8 cellular contexts compared by ENCODE assay signal in genomic region chr5:53031695-53032096, GRCh38. TPM values are rescaled to one million over a fixed set of nuclear protein-coding genes. Genes with fewer than 3 reads are reported as not detected.
DNase-seq lines count a peak whose midpoint lies in the region; ATAC-seq and TF ChIP-seq lines count a peak whose summit lies in the region.

No MANE protein-coding gene starts in this region.

- intact Hi-C loops in psoas muscle (cut with DNase I), result loop anchor here in 1 of 2 donors (5.0 kb wide), 1 partner anchor 44 kb away; the partner anchor contains the start of gene ITGA2

- H3K27me3 ChIP-seq in psoas muscle (ENCODE audit: insufficient read depth in 3 of 3, low read length in 2 of 3), result no peaks in the 10 kb centered on the region

- H3K27ac Mint-ChIP-seq in T-helper 17 cell, result peak overlapping the region; percentile 82

- no peak overlapping the region for H3K4me3 Mint-ChIP-seq in T-helper 17 cell

- no peak for TF ChIP-seq CTCF in psoas muscle (IDR thresholded peaks at IDR 0.05)

- H3K36me3 ChIP-seq in psoas muscle (ENCODE audit: insufficient read depth in 1 of 2, low read depth in 1 of 2), result no peaks in the 10 kb centered on the region

- H3K27me3 Mint-ChIP-seq in T-helper 17 cell, result no peaks in the 10 kb centered on the region

- 62 to 73% (median 65%) methylated on average over 4 of the region's 4 CpGs for WGBS in psoas muscle, 3 donors

- peaks cover 13% of the 10 kb centered on the region for H3K4me1 Mint-ChIP-seq in T-helper 17 cell

- H3K4me1 ChIP-seq in psoas muscle, result no peaks in the 10 kb centered on the region

- H3K9me3 ChIP-seq in T-helper 17 cell (ENCODE audit: control insufficient read depth, low read length, poor library complexity, severe bottlenecking), result no peaks in the 10 kb centered on the region
- H3K9me3 ChIP-seq in psoas muscle, result no peaks in the 10 kb centered on the region

- peaks cover 2% of the 10 kb centered on the region for H3K36me3 Mint-ChIP-seq in T-helper 17 cell (ENCODE audit: low read depth)

- DNase-seq in DMS53 (lab: John Stamatoyannopoulos, UW), result peak; percentile 30
- no peak for DNase-seq in DMS53 treated with DMSO at 0.1 percent for 48 hours (lab: John Stamatoyannopoulos, UW; ENCODE audit: unreplicated experiment)
- DNase-seq in T-helper 17 cell, result no peak
- peak; percentile 33 for DNase-seq in fibroblast of gingiva (ENCODE audit: low read depth)
- DNase-seq in stimulated activated CD8-positive, alpha-beta memory T cell treated with anti-CD3 and anti-CD28 coated beads, Interleukin-4, amount 100 ng/mL, for 48 hours, result peak; percentile 46
- DNase-seq in psoas muscle, result no peak

- H3K27ac ChIP-seq in psoas muscle, result no peak overlapping the region

- H3K4me3 ChIP-seq in psoas muscle, result no peak overlapping the region

- ATAC-seq in T-helper 17 cell (peak; percentile 82), HG02852 (IDR thresholded peaks at IDR 0.05; ENCODE audit: unreplicated experiment) (no peak), psoas muscle (no peak), GM21576 (IDR thresholded peaks at IDR 0.05; ENCODE audit: unreplicated experiment) (no peak)

RNA-seq across cellular contexts. Expression of gene ITGA2, which starts 42.5 kb away (rescaled TPM):
- total RNA-seq in T-helper 17 cell (1 to 10 TPM in 1 of 2 donors, under 1 TPM in 1; 0.62 to 1.8 TPM), psoas muscle (under 1 TPM; 0.36 to 0.91 (median 0.68) TPM)
- under 1 TPM; 0.10 to 0.86 (median 0.17) TPM for polyA plus RNA-seq in psoas muscle

Comparison
In these comparisons a context has a peak if more than half of its experiments do, and no peak if none do; other contexts are left out.
1. DNase-seq: peak in DMS53 (single experiment), fibroblast of gingiva (single experiment) and stimulated activated CD8-positive, alpha-beta memory T cell treated with anti-CD3 and anti-CD28 coated beads, Interleukin-4, amount 100 ng/mL, for 48 hours (single experiment); none in DMS53 treated with DMSO at 0.1 percent for 48 hours (single experiment), T-helper 17 cell (0 of 3) and psoas muscle (0 of 2).